Comparison of ENCODE assay signal across 10 cellular contexts in the genomic region with DNA sequence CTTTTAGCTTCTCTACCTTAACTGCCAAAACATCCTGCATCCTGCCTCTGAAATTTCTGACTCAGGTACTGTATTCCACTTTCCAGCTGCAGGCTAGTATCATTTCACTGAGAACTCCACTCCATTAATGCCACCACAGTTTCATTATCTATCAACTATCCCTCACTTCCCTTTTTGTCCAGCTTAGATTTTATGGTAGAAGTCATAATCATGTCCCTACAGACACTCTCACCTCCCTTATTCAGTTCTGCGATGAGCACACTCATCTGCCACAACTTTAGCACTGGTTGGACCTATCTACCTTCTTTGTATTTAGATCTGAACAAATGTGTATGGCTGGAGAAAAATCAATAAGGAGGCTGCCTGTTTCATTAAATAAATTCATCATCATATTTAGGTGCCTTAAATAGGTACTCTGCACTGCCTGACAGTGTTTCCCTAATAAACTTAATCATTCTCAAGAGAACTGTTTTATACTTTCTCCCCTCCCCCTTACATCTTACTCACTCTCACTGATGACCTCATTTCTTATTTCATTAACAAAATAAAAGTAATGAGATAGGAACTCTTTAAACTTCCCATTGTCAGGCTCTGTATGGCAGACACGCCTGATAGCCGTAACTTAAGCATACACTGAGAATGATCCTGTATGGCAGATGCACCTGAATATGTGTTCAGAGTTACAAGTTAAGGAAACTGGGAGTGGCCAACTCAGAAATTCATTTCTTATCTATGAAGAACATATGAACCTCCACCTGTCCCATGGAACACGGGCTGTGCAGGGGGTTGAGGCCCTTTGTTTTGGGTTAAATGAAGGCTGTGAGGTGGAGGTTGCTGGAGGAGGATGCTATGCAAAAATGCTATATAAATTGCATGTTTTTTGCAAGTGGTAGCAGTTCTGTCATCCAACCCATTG.
A peak's percentile ranks its signal among the peaks of the same experiment; 100 is the strongest.
DNase-seq lines count a peak whose midpoint lies in the region; ATAC-seq lines count a peak whose summit lies in the region.
"Had no signal": no experiment of that assay in that cellular context is flagged by ENCODE, and none has a peak within 500 bp of the region (broad histone marks: within the 10 kb centered on the region; RNA-seq: fewer than 3 reads in every experiment).

No MANE protein-coding gene starts in this region.

- peaks cover 0 to 6% (median 0%) of the 10 kb centered on the region in 11 experiments; a peak in 2 of 22 replicates for H3K36me3 ChIP-seq in BLaER1 treated with 17β-estradiol and CSF1 and Interleukin-3, amounts not matched to agents 10 nM and 100 nM

- ATAC-seq in GM19395 (IDR thresholded peaks at IDR 0.05; ENCODE audit: unreplicated experiment) (peak; percentile 60), HG02973 (IDR thresholded peaks at IDR 0.05; ENCODE audit: unreplicated experiment) (peak; percentile 70)

- H3K27ac ChIP-seq in BLaER1 treated with 17β-estradiol and CSF1 and Interleukin-3, amounts not matched to agents 10 nM and 100 nM = peak overlapping the region; percentile 66 to 91 (median 82); a peak in 19 of 22 replicates

- H3K4me2 ChIP-seq in BLaER1 treated with 17β-estradiol and CSF1 and Interleukin-3, amounts not matched to agents 10 nM and 100 nM = peak overlapping the region; percentile 27 to 76 (median 61); a peak in 15 of 22 replicates

- no peaks in the 10 kb centered on the region for H3K27me3 ChIP-seq in BLaER1 treated with 17β-estradiol and CSF1 and Interleukin-3, amounts not matched to agents 10 nM and 100 nM

- no peak overlapping the region for H3K27ac Mint-ChIP-seq in activated CD4-positive, alpha-beta T cell treated with anti-CD3 and anti-CD28 coated beads, Interleukin-2, amount 10 ng/mL, durations not matched to agents 24 days and 14 days

- peaks cover 10 to 56% (median 38%) of the 10 kb centered on the region in 11 experiments for H3K9me3 ChIP-seq in BLaER1 treated with 17β-estradiol and CSF1 and Interleukin-3, amounts not matched to agents 10 nM and 100 nM (replicated peaks in 1 of 11)

- H3K9me3 Mint-ChIP-seq in activated CD4-positive, alpha-beta T cell treated with anti-CD3 and anti-CD28 coated beads, Interleukin-2, amount 10 ng/mL, durations not matched to agents 24 days and 14 days = peaks cover 16% of the 10 kb centered on the region
- H3K9me3 Mint-ChIP-seq: stimulated activated naive CD8-positive, alpha-beta T cell treated with anti-CD3 and anti-CD28 coated beads, Interleukin-15, Interleukin-2, amounts not matched to agents 100 ng/mL and 50 ng/mL, for 24 hours had no signal

- DNase-seq in OCI-M1 (lab: John Stamatoyannopoulos, UW) (peak; percentile 83), ureter (ENCODE audit: low spot score) (no peak), NCI-H69 (lab: John Stamatoyannopoulos, UW) (no peak)
- DNase-seq in activated CD4-positive, alpha-beta T cell treated with anti-CD3 and anti-CD28 coated beads, Interleukin-2, amount 10 ng/mL, durations not matched to agents 24 days and 14 days = no peak
- DNase-seq in activated T-cell treated with anti-CD3 and anti-CD28 coated beads, Interleukin-2, amount 50 U/mL, for 48 hours = no peak

- peaks cover 49 to 79% (median 63%) of the 10 kb centered on the region in 10 experiments for H3K4me1 ChIP-seq in BLaER1 treated with 17β-estradiol and CSF1 and Interleukin-3, amounts not matched to agents 10 nM and 100 nM

- intact Hi-C loops in activated CD4-positive, alpha-beta T cell treated with anti-CD3 and anti-CD28 coated beads, Interleukin-2, amount 10 ng/mL, durations not matched to agents 24 days and 14 days (cut with micrococcal nuclease) = no loop called here

- peak overlapping the region in 2 of 10 experiments; percentile 19 to 43; a peak in 2 of 20 replicates for H3K4me3 ChIP-seq in BLaER1 treated with 17β-estradiol and CSF1 and Interleukin-3, amounts not matched to agents 10 nM and 100 nM

- H3K4me1 Mint-ChIP-seq in activated CD4-positive, alpha-beta T cell treated with anti-CD3 and anti-CD28 coated beads, Interleukin-2, amount 10 ng/mL, durations not matched to agents 24 days and 14 days = peaks cover 41% of the 10 kb centered on the region

- H3K36me3 Mint-ChIP-seq in activated CD4-positive, alpha-beta T cell treated with anti-CD3 and anti-CD28 coated beads, Interleukin-2, amount 10 ng/mL, durations not matched to agents 24 days and 14 days (ENCODE audit: low read depth) = peaks cover 6% of the 10 kb centered on the region
- H3K36me3 Mint-ChIP-seq: brain had no signal

- peak overlapping the region in 2 of 11 experiments; percentile 4 to 11; a peak in 2 of 22 replicates for H3K9ac ChIP-seq in BLaER1 treated with 17β-estradiol and CSF1 and Interleukin-3, amounts not matched to agents 10 nM and 100 nM

- H4K20me1 ChIP-seq in BLaER1 treated with 17β-estradiol and CSF1 and Interleukin-3, amounts not matched to agents 10 nM and 100 nM = no peaks in the 10 kb centered on the region

- no peak overlapping the region for H3K4me3 Mint-ChIP-seq in activated CD4-positive, alpha-beta T cell treated with anti-CD3 and anti-CD28 coated beads, Interleukin-2, amount 10 ng/mL, durations not matched to agents 24 days and 14 days
- H3K4me3 Mint-ChIP-seq: brain; stimulated activated naive CD8-positive, alpha-beta T cell treated with anti-CD3 and anti-CD28 coated beads, Interleukin-15, Interleukin-2, amounts not matched to agents 100 ng/mL and 50 ng/mL, for 24 hours had no signal

- peaks cover under 1% of the 10 kb centered on the region for H3K27me3 Mint-ChIP-seq in activated CD4-positive, alpha-beta T cell treated with anti-CD3 and anti-CD28 coated beads, Interleukin-2, amount 10 ng/mL, durations not matched to agents 24 days and 14 days
- H3K27me3 Mint-ChIP-seq: stimulated activated naive CD8-positive, alpha-beta T cell treated with anti-CD3 and anti-CD28 coated beads, Interleukin-15, Interleukin-2, amounts not matched to agents 100 ng/mL and 50 ng/mL, for 24 hours had no signal
